ENCODE assay signal across 8 cellular contexts in the genomic region with DNA sequence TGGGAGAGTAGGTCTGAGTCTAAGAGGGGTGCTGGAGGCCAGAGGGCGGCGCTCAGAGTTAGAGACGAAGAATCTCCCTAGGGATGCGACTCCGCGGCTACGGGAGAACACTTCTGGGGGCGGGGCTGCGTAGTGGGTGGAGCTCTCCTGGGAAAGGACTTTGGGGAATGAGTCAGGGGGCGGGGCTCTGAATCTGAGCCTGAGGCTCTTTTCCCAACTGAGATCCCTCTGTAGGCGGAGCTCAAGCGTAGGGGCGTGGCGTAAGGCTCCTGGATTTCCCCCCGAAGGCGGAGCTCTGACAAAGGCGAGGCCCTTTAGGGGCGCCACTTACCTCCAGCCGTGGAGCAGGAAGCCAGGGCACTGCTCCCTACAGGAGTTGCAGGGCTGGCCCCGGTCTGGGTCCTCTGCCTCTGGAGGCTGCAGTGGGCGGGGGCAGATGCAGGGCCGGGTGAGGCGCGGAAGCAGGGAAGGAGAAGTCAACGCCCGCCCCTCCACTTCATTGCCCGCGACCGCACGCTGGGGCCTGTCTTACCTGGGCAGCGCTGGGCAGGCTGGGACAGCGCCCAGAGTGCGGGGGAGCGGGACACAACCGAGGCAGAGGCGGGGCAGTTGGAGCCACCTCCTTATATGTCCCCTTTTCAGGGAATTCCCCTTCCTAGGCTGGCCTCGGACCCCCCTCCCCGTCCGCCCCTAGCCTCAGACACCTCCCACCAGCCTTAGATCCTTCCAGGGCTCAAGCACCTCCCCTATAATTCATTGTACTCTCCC. TPM values are rescaled to one million over a fixed set of nuclear protein-coding genes. Genes with fewer than 3 reads are reported as not detected.
A peak's percentile ranks its signal among the peaks of the same experiment; 100 is the strongest.
DNase-seq lines count a peak whose midpoint lies in the region; ATAC-seq, FAIRE-seq and TF ChIP-seq lines count a peak whose summit lies in the region.

No MANE protein-coding gene starts in this region.

- peak overlapping the region; percentile 75 for H3K4me2 ChIP-seq in keratinocyte (ENCODE audit: control insufficient read depth, extremely low read depth, insufficient read depth, low read depth, low read length)

- H2AFZ ChIP-seq in keratinocyte (ENCODE audit: control insufficient read depth, low read length): no peak overlapping the region

- DNase-seq in activated CD8-positive, alpha-beta memory T cell treated with anti-CD3 and anti-CD28 coated beads, Interleukin-2, amount 10 ng/mL, durations not matched to agents 7 days and 5 days: peak; percentile 58
- DNase-seq in activated CD8-positive, alpha-beta memory T cell treated with anti-CD3 and anti-CD28 coated beads, Interleukin-2, amount 50 U/mL, for 48 hours: no peak
- DNase-seq in HS-27A (ENCODE audit: low read depth): peak; percentile 58
- peak; percentile 91 for DNase-seq in RKO (ENCODE audit: low spot score)
- DNase-seq in central memory CD8-positive, alpha-beta T cell (ENCODE audit: low spot score in 2 of 2): no peak
- no peak for DNase-seq in keratinocyte (ENCODE audit: low read depth, low spot score)
- peak; percentile 22 to 62 for DNase-seq in stimulated activated CD4-positive, alpha-beta T cell treated with anti-CD3 and anti-CD28 coated beads, Interleukin-2, amount 100 ng/mL, for 24 hours

- TF ChIP-seq CTCF in keratinocyte (optimal IDR thresholded peaks at IDR 0.05 in 1 of 3, IDR thresholded peaks at IDR 0.05 in 1 of 3, conservative IDR thresholded peaks at IDR 0.05 in 1 of 3; ENCODE audit: extremely low read depth in 1 of 3, insufficient read depth in 2 of 3, low read length in 3 of 3): no peak

- H3K4me3 Mint-ChIP-seq in activated CD8-positive, alpha-beta memory T cell treated with anti-CD3 and anti-CD28 coated beads, Interleukin-2, amount 10 ng/mL, durations not matched to agents 7 days and 5 days: peak overlapping the region; percentile 83
- H3K4me3 Mint-ChIP-seq in central memory CD8-positive, alpha-beta T cell: peak overlapping the region; percentile 78

- H4K20me1 ChIP-seq in keratinocyte (ENCODE audit: control insufficient read depth, extremely low read depth, insufficient read depth, low read length): no peaks in the 10 kb centered on the region

- H3K9me3 ChIP-seq in keratinocyte (ENCODE audit: control insufficient read depth, low read depth, low read length): no peaks in the 10 kb centered on the region

- H3K4me3 ChIP-seq in keratinocyte (ENCODE audit: control insufficient read depth in 2 of 3, extremely low read depth in 1 of 3, insufficient read depth in 2 of 3, low read depth in 1 of 3, low read length in 3 of 3): peak overlapping the region; percentile 73 to 81 (median 79)

- H3K27ac Mint-ChIP-seq in activated CD8-positive, alpha-beta memory T cell treated with anti-CD3 and anti-CD28 coated beads, Interleukin-2, amount 10 ng/mL, durations not matched to agents 7 days and 5 days: peak overlapping the region; percentile 78
- peak overlapping the region; percentile 80 for H3K27ac Mint-ChIP-seq in central memory CD8-positive, alpha-beta T cell (ENCODE audit: low read depth)

- CTCF ChIA-PET in activated CD8-positive, alpha-beta memory T cell treated with anti-CD3 and anti-CD28 coated beads, Interleukin-2, amount 10 ng/mL, durations not matched to agents 7 days and 5 days (lab: Charles Lee): interaction anchor here (1.8 kb wide), 1 partner anchor 9 kb away, joined by 6 read pairs; no protein-coding TSS in a partner anchor

- ATAC-seq in activated CD8-positive, alpha-beta memory T cell treated with anti-CD3 and anti-CD28 coated beads, Interleukin-2, amount 10 ng/mL, durations not matched to agents 7 days and 5 days: peak; percentile 54
- ATAC-seq in central memory CD8-positive, alpha-beta T cell (replicated peaks; ENCODE audit: extremely low read depth, poor library complexity, severe bottlenecking): peak; percentile 50
- ATAC-seq in HG02973 (IDR thresholded peaks at IDR 0.05; ENCODE audit: unreplicated experiment): no peak

- no peaks in the 10 kb centered on the region for H3K9me1 ChIP-seq in keratinocyte (ENCODE audit: control insufficient read depth, extremely low read depth, insufficient read depth, low read length)

- no peaks in the 10 kb centered on the region for H3K27me3 Mint-ChIP-seq in activated CD8-positive, alpha-beta memory T cell treated with anti-CD3 and anti-CD28 coated beads, Interleukin-2, amount 10 ng/mL, durations not matched to agents 7 days and 5 days
- no peaks in the 10 kb centered on the region for H3K27me3 Mint-ChIP-seq in central memory CD8-positive, alpha-beta T cell

- no peaks in the 10 kb centered on the region for H3K27me3 ChIP-seq in keratinocyte (ENCODE audit: control insufficient read depth, extremely low read depth, insufficient read depth, low read length)

- peaks cover 13% of the 10 kb centered on the region for H3K79me2 ChIP-seq in keratinocyte (ENCODE audit: control insufficient read depth, insufficient read depth, low read length)

- dilution Hi-C loops in keratinocyte (cut with MboI; ENCODE audit: extremely low pct_ligation_motif_present, low sequenced_read_pairs): no loop called here

- peaks cover 9% of the 10 kb centered on the region for H3K4me1 Mint-ChIP-seq in activated CD8-positive, alpha-beta memory T cell treated with anti-CD3 and anti-CD28 coated beads, Interleukin-2, amount 10 ng/mL, durations not matched to agents 7 days and 5 days
- peaks cover 22% of the 10 kb centered on the region for H3K4me1 Mint-ChIP-seq in central memory CD8-positive, alpha-beta T cell

- peak overlapping the region; percentile 72 for H3K27ac ChIP-seq in keratinocyte (ENCODE audit: control insufficient read depth, insufficient read depth, low read length)

- H3K36me3 Mint-ChIP-seq in activated CD8-positive, alpha-beta memory T cell treated with anti-CD3 and anti-CD28 coated beads, Interleukin-2, amount 10 ng/mL, durations not matched to agents 7 days and 5 days: peaks cover 18% of the 10 kb centered on the region
- H3K36me3 Mint-ChIP-seq in central memory CD8-positive, alpha-beta T cell (ENCODE audit: insufficient read depth): peaks cover 18% of the 10 kb centered on the region

- FAIRE-seq in keratinocyte (lab: Jason Lieb, UNC): no peak

- H3K36me3 ChIP-seq in keratinocyte (ENCODE audit: control insufficient read depth in 2 of 2, extremely low read depth in 1 of 2, insufficient read depth in 2 of 2, low read length in 2 of 2): peaks cover 4 to 6% of the 10 kb centered on the region in 2 experiments

- peaks cover 17% of the 10 kb centered on the region for H3K4me1 ChIP-seq in keratinocyte (ENCODE audit: control insufficient read depth, extremely low read depth, insufficient read depth, low read length)

- H3K9me3 Mint-ChIP-seq in activated CD8-positive, alpha-beta memory T cell treated with anti-CD3 and anti-CD28 coated beads, Interleukin-2, amount 10 ng/mL, durations not matched to agents 7 days and 5 days (ENCODE audit: low read depth): no peaks in the 10 kb centered on the region
- H3K9me3 Mint-ChIP-seq in central memory CD8-positive, alpha-beta T cell: no peaks in the 10 kb centered on the region

- H3K9ac ChIP-seq in keratinocyte (ENCODE audit: control insufficient read depth, extremely low read depth, insufficient read depth, low read length): peak overlapping the region; percentile 81

RNA-seq across cellular contexts. Expression of a gene that starts 1.7 kb away (rescaled TPM):
- 10 to 100 TPM; 21.1 to 24.7 TPM for total RNA-seq in activated CD8-positive, alpha-beta memory T cell treated with anti-CD3 and anti-CD28 coated beads, Interleukin-2, amount 10 ng/mL, durations not matched to agents 7 days and 5 days
- 8.6 to 13.7 TPM (median 8.7 TPM) in 3 replicates for polyA plus RNA-seq in keratinocyte
- polyA plus RNA-seq in keratinocyte (2011; ENCODE audit: low read depth): 6.1 TPM
- polyA plus RNA-seq in keratinocyte (2011; cell fraction: cytosol; rRNA removed): 7.6 and 13.4 TPM in 2 replicates
- 21.8 and 27.4 TPM in 2 replicates for polyA plus RNA-seq in keratinocyte (2011; cell fraction: nucleus; rRNA removed)
- polyA plus RNA-seq in keratinocyte (2012; ENCODE audit: low replicate concordance): 18.0 and 18.8 TPM in 2 replicates
- 8.8 to 43.9 TPM (median 9.4 TPM) in 3 replicates for polyA minus RNA-seq in keratinocyte
- 23.8 TPM for polyA minus RNA-seq in keratinocyte (2011; cell fraction: cytosol; rRNA and poly(A)+ RNA removed)
- polyA minus RNA-seq in keratinocyte (2011; cell fraction: nucleus; rRNA and poly(A)+ RNA removed): 10.5 and 15.2 TPM in 2 replicates

RNA-seq across cellular contexts. Expression of a gene that starts 12.8 kb away (rescaled TPM):
- 10 to 100 TPM; 21.9 to 44.7 TPM for total RNA-seq in activated CD8-positive, alpha-beta memory T cell treated with anti-CD3 and anti-CD28 coated beads, Interleukin-2, amount 10 ng/mL, durations not matched to agents 7 days and 5 days
- polyA plus RNA-seq in keratinocyte: 284 to 488 TPM (median 358 TPM) in 3 replicates
- polyA plus RNA-seq in keratinocyte (2011; ENCODE audit: low read depth): 19.3 TPM
- polyA plus RNA-seq in keratinocyte (2011; cell fraction: cytosol; rRNA removed): 435 and 483 TPM in 2 replicates
- 270 and 305 TPM in 2 replicates for polyA plus RNA-seq in keratinocyte (2011; cell fraction: nucleus; rRNA removed)
- 215 and 344 TPM in 2 replicates for polyA plus RNA-seq in keratinocyte (2012; ENCODE audit: low replicate concordance)
- 359 to 538 TPM (median 417 TPM) in 3 replicates for polyA minus RNA-seq in keratinocyte
- 192 TPM for polyA minus RNA-seq in keratinocyte (2011; cell fraction: cytosol; rRNA and poly(A)+ RNA removed)
- polyA minus RNA-seq in keratinocyte (2011; cell fraction: nucleus; rRNA and poly(A)+ RNA removed): 54.7 and 87.5 TPM in 2 replicates

RNA-seq across cellular contexts. Expression of a gene that starts 15.5 kb away (rescaled TPM):
- total RNA-seq in activated CD8-positive, alpha-beta memory T cell treated with anti-CD3 and anti-CD28 coated beads, Interleukin-2, amount 10 ng/mL, durations not matched to agents 7 days and 5 days: 1 to 10 TPM; 1.9 to 3.9 TPM
- 0.07 to 0.23 TPM (median 0.13 TPM) in 3 replicates for polyA plus RNA-seq in keratinocyte
- not detected for polyA plus RNA-seq in keratinocyte (2011; ENCODE audit: low read depth)
- polyA plus RNA-seq in keratinocyte (2011; cell fraction: cytosol; rRNA removed): 0.03 TPM in 1 of 2 replicates, not detected in the other
- polyA plus RNA-seq in keratinocyte (2011; cell fraction: nucleus; rRNA removed): 0.09 and 0.19 TPM in 2 replicates
- polyA plus RNA-seq in keratinocyte (2012; ENCODE audit: low replicate concordance): 0.21 and 0.22 TPM in 2 replicates
- 0.10 TPM in 2 of 3 replicates, not detected in the other for polyA minus RNA-seq in keratinocyte
- polyA minus RNA-seq in keratinocyte (2011; cell fraction: cytosol; rRNA and poly(A)+ RNA removed): not detected
- polyA minus RNA-seq in keratinocyte (2011; cell fraction: nucleus; rRNA and poly(A)+ RNA removed): not detected in 2 replicates

RNA-seq across cellular contexts. Expression of a gene that starts 21.9 kb away (rescaled TPM):
- 1 to 10 TPM; 1.1 to 2.0 TPM for total RNA-seq in activated CD8-positive, alpha-beta memory T cell treated with anti-CD3 and anti-CD28 coated beads, Interleukin-2, amount 10 ng/mL, durations not matched to agents 7 days and 5 days
- 0.51 to 0.62 TPM (median 0.59 TPM) in 3 replicates for polyA plus RNA-seq in keratinocyte
- 0.46 TPM for polyA plus RNA-seq in keratinocyte (2011; ENCODE audit: low read depth)
- polyA plus RNA-seq in keratinocyte (2011; cell fraction: cytosol; rRNA removed): 0.29 and 0.77 TPM in 2 replicates
- polyA plus RNA-seq in keratinocyte (2011; cell fraction: nucleus; rRNA removed): 0.53 and 0.69 TPM in 2 replicates
- polyA plus RNA-seq in keratinocyte (2012; ENCODE audit: low replicate concordance): 0.47 and 0.83 TPM in 2 replicates
- polyA minus RNA-seq in keratinocyte: 0.20 to 0.40 TPM (median 0.22 TPM) in 3 replicates
- polyA minus RNA-seq in keratinocyte (2011; cell fraction: cytosol; rRNA and poly(A)+ RNA removed): not detected
- 0.21 and 0.70 TPM in 2 replicates for polyA minus RNA-seq in keratinocyte (2011; cell fraction: nucleus; rRNA and poly(A)+ RNA removed)

RNA-seq across cellular contexts. Expression of a gene that starts 48.7 kb away (rescaled TPM):
- 1 to 10 TPM in 1 of 2 experiments, under 1 TPM in 1; 0.19 to 1.3 TPM for total RNA-seq in activated CD8-positive, alpha-beta memory T cell treated with anti-CD3 and anti-CD28 coated beads, Interleukin-2, amount 10 ng/mL, durations not matched to agents 7 days and 5 days
- polyA plus RNA-seq in keratinocyte: 0.03 TPM in 1 of 3 replicates, not detected in the others
- not detected for polyA plus RNA-seq in keratinocyte (2011; ENCODE audit: low read depth)
- polyA plus RNA-seq in keratinocyte (2011; cell fraction: cytosol; rRNA removed): not detected in 2 replicates
- polyA plus RNA-seq in keratinocyte (2011; cell fraction: nucleus; rRNA removed): 0.01 TPM in 1 of 2 replicates, not detected in the other
- not detected in 2 replicates for polyA plus RNA-seq in keratinocyte (2012; ENCODE audit: low replicate concordance)
- polyA minus RNA-seq in keratinocyte: not detected in 3 replicates
- not detected for polyA minus RNA-seq in keratinocyte (2011; cell fraction: cytosol; rRNA and poly(A)+ RNA removed)
- polyA minus RNA-seq in keratinocyte (2011; cell fraction: nucleus; rRNA and poly(A)+ RNA removed): not detected in 2 replicates

Comparison
In these comparisons a context has a peak if more than half of its experiments do, and no peak if none do; other contexts are left out.
1. DNase-seq: peak in activated CD8-positive, alpha-beta memory T cell treated with anti-CD3 and anti-CD28 coated beads, Interleukin-2, amount 10 ng/mL, durations not matched to agents 7 days and 5 days (single experiment), HS-27A (single experiment), RKO (single experiment) and stimulated activated CD4-positive, alpha-beta T cell treated with anti-CD3 and anti-CD28 coated beads, Interleukin-2, amount 100 ng/mL, for 24 hours (2 of 2); none in activated CD8-positive, alpha-beta memory T cell treated with anti-CD3 and anti-CD28 coated beads, Interleukin-2, amount 50 U/mL, for 48 hours (single experiment), central memory CD8-positive, alpha-beta T cell (0 of 2) and keratinocyte (single experiment).